In the genomic region with DNA sequence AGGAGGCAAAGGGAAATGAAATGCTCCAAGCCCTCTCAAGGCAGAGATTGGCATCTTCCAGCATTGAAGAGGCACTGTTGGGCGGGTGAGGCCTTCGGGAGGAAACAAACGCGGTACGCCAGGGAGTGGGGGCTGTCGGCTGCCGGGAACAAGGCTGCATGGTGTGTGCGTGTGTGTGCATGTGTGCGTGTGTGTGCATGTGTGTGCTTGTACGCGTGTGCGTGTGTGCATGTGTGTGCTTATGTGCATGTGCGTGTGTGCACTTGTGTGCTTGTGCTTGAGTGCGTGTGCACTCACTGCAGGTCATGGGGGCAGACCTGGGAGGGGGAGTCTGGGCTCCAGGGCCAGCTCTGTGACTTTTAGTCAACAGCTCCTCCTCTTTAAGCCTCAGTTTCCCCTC, we compare ENCODE assay signal across 1 cellular context.
TF ChIP-seq lines count a peak whose summit lies in the region.

No MANE protein-coding gene starts in this region.

TF ChIP-seq in HEK293, 187 proteins besides CTCF, POLR2A, EP300 and RAD21 (continued from another document):
- TF ChIP-seq, protein P1, sequence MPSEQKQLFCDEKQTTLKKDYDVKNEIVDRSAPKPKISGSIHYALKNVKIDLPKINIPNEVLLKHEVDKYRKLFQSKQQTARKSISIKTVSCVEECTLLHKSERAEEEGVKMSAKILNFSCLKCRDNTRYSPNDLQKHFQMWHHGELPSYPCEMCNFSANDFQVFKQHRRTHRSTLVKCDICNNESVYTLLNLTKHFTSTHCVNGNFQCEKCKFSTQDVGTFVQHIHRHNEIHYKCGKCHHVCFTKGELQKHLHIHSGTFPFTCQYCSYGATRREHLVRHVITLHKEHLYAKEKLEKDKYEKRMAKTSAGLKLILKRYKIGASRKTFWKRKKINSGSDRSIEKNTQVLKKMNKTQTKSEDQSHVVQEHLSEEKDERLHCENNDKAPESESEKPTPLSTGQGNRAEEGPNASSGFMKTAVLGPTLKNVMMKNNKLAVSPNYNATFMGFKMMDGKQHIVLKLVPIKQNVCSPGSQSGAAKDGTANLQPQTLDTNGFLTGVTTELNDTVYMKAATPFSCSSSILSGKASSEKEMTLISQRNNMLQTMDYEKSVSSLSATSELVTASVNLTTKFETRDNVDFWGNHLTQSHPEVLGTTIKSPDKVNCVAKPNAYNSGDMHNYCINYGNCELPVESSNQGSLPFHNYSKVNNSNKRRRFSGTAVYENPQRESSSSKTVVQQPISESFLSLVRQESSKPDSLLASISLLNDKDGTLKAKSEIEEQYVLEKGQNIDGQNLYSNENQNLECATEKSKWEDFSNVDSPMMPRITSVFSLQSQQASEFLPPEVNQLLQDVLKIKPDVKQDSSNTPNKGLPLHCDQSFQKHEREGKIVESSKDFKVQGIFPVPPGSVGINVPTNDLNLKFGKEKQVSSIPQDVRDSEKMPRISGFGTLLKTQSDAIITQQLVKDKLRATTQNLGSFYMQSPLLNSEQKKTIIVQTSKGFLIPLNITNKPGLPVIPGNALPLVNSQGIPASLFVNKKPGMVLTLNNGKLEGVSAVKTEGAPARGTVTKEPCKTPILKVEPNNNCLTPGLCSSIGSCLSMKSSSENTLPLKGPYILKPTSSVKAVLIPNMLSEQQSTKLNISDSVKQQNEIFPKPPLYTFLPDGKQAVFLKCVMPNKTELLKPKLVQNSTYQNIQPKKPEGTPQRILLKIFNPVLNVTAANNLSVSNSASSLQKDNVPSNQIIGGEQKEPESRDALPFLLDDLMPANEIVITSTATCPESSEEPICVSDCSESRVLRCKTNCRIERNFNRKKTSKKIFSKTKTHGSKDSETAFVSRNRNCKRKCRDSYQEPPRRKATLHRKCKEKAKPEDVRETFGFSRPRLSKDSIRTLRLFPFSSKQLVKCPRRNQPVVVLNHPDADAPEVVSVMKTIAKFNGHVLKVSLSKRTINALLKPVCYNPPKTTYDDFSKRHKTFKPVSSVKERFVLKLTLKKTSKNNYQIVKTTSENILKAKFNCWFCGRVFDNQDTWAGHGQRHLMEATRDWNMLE (tag by site-specific recombination; conservative IDR thresholded peaks at IDR 0.05; ENCODE audit: low read depth): no peak
